20 cellular contexts compared by ENCODE assay signal in genomic region chr11:69136471-69136870, GRCh38. TPM values are rescaled to one million over a fixed set of nuclear protein-coding genes. Genes with fewer than 3 reads are reported as not detected.
A peak's percentile ranks its signal among the peaks of the same experiment; 100 is the strongest.
DNase-seq lines count a peak whose midpoint lies in the region; ATAC-seq and TF ChIP-seq lines count a peak whose summit lies in the region.
"Had no signal": no experiment of that assay in that cellular context is flagged by ENCODE, and none has a peak within 500 bp of the region (broad histone marks: within the 10 kb centered on the region; RNA-seq: fewer than 3 reads in every experiment).

No MANE protein-coding gene starts in this region.

- no peaks in the 10 kb centered on the region for H3K36me3 Mint-ChIP-seq in Calu3 (ENCODE audit: insufficient read depth, unreplicated experiment)
- H3K36me3 Mint-ChIP-seq in activated T-helper 17 cell treated with anti-CD3 and anti-CD28 coated beads, Interleukin-2, amount 50 U/mL, for 72 hours (ENCODE audit: low read depth) = no peaks in the 10 kb centered on the region

- H3K9me2 ChIP-seq in PC-3 (replicated peaks; ENCODE audit: low read length) = no peaks in the 10 kb centered on the region

- no peaks in the 10 kb centered on the region for H3K9me3 Mint-ChIP-seq in Calu3 (ENCODE audit: low read depth, unreplicated experiment)
- peaks cover 4% of the 10 kb centered on the region for H3K9me3 Mint-ChIP-seq in activated T-helper 17 cell treated with anti-CD3 and anti-CD28 coated beads, Interleukin-2, amount 50 U/mL, for 72 hours

- no peaks in the 10 kb centered on the region for H3K79me2 ChIP-seq in mammary epithelial cell (ENCODE audit: insufficient read depth, low read length)
- H3K79me2 ChIP-seq in PC-3 (ENCODE audit: low read length) = no peaks in the 10 kb centered on the region

- no peaks in the 10 kb centered on the region for H3K27me3 Mint-ChIP-seq in Calu3 (ENCODE audit: unreplicated experiment)
- H3K27me3 Mint-ChIP-seq in activated T-helper 17 cell treated with anti-CD3 and anti-CD28 coated beads, Interleukin-2, amount 50 U/mL, for 72 hours = no peaks in the 10 kb centered on the region

- no peak overlapping the region for H3K27ac ChIP-seq in neuronal stem cell (replicated peaks; ENCODE audit: low read length)
- no peak overlapping the region for H3K27ac ChIP-seq in mammary epithelial cell (ENCODE audit: insufficient read depth, low read depth, low read length)
- no peak overlapping the region for H3K27ac ChIP-seq in PC-3 (ENCODE audit: low read length)
- H3K27ac ChIP-seq: 22Rv1, C4-2B had no signal

- H3F3A ChIP-seq in PC-3 (ENCODE audit: low read length, unreplicated experiment) = no peaks in the 10 kb centered on the region

- H2BK5ac ChIP-seq in neuronal stem cell (ENCODE audit: low read length) = no peak overlapping the region

- H4K20me1 ChIP-seq in mammary epithelial cell (ENCODE audit: insufficient read depth, low read length) (no peaks in the 10 kb centered on the region), PC-3 (ENCODE audit: low read length) (no peaks in the 10 kb centered on the region)

- no peak for ATAC-seq in activated T-helper 17 cell treated with anti-CD3 and anti-CD28 coated beads, Interleukin-2, amount 50 U/mL, for 72 hours (replicated peaks)
- ATAC-seq in PC-3 = no peak

- no peaks in the 10 kb centered on the region for H3K79me1 ChIP-seq in neuronal stem cell (ENCODE audit: low read depth, low read length)

- H3K27me3 ChIP-seq in neuronal stem cell (ENCODE audit: control insufficient read depth in 3 of 3, insufficient read depth in 3 of 3, low read depth in 1 of 3, low read length in 3 of 3) = no peaks in the 10 kb centered on the region
- no peaks in the 10 kb centered on the region for H3K27me3 ChIP-seq in mammary epithelial cell (ENCODE audit: insufficient read depth, low read length)
- H3K27me3 ChIP-seq in PC-3 (ENCODE audit: low read length) = no peaks in the 10 kb centered on the region

- H3K4ac ChIP-seq in neuronal stem cell (ENCODE audit: low read length) = no peak overlapping the region

- POLR2A ChIA-PET in PC-3 (lab: Charles Lee; ENCODE audit: unreplicated experiment) = no interaction called here

- in situ Hi-C loops in mammary epithelial cell (cut with MboI; ENCODE audit: low sequenced_read_pairs in 2 of 2) = no loop called here

- H3K4me2 ChIP-seq in neuronal stem cell (ENCODE audit: insufficient read depth, low read length, poor library complexity, severe bottlenecking) (no peak overlapping the region), mammary epithelial cell (ENCODE audit: insufficient read depth, low read depth, low read length) (no peak overlapping the region), PC-3 (ENCODE audit: low read length) (no peak overlapping the region)

- H3K4me1 Mint-ChIP-seq in Calu3 (ENCODE audit: low read depth, unreplicated experiment) = peaks cover 41% of the 10 kb centered on the region
- H3K4me1 Mint-ChIP-seq in activated T-helper 17 cell treated with anti-CD3 and anti-CD28 coated beads, Interleukin-2, amount 50 U/mL, for 72 hours = peaks cover 11% of the 10 kb centered on the region

- peak overlapping the region; percentile 51 for H2BK15ac ChIP-seq in neuronal stem cell (ENCODE audit: low read length)

- H3K4me3 ChIP-seq in neuronal stem cell (ENCODE audit: low read length in 2 of 2) (no peak overlapping the region), mammary epithelial cell (replicated peaks in 1 of 3; ENCODE audit: insufficient read depth in 1 of 3, low read depth in 2 of 3, low read length in 3 of 3) (no peak overlapping the region), PC-3 (ENCODE audit: low read length) (no peak overlapping the region)

- H4K8ac ChIP-seq in neuronal stem cell (ENCODE audit: low read depth, low read length) = no peak overlapping the region

- H3K14ac ChIP-seq in neuronal stem cell (ENCODE audit: low read length) = no peak overlapping the region

- H4K91ac ChIP-seq in neuronal stem cell (ENCODE audit: low read depth, low read length, poor library complexity) = peak overlapping the region; percentile 34

- H3K4me1 ChIP-seq in neuronal stem cell (ENCODE audit: control insufficient read depth in 2 of 2, insufficient read depth in 1 of 2, low read depth in 1 of 2, low read length in 2 of 2) = peaks cover 0 to 6% of the 10 kb centered on the region in 2 donors
- peaks cover 24% of the 10 kb centered on the region for H3K4me1 ChIP-seq in mammary epithelial cell (ENCODE audit: insufficient read depth, low read length)
- peaks cover 18% of the 10 kb centered on the region for H3K4me1 ChIP-seq in PC-3 (ENCODE audit: insufficient read depth, low read length)

- no peak overlapping the region for H2BK120ac ChIP-seq in neuronal stem cell (ENCODE audit: low read depth, low read length)

- no peak overlapping the region for H3K9ac ChIP-seq in neuronal stem cell (ENCODE audit: low read depth, low read length, poor library complexity)
- H3K9ac ChIP-seq in mammary epithelial cell (ENCODE audit: insufficient read depth, low read length) = no peak overlapping the region
- H3K9ac ChIP-seq in PC-3 (ENCODE audit: low read length) = no peak overlapping the region

- peak overlapping the region; percentile 63 for H2BK12ac ChIP-seq in neuronal stem cell (ENCODE audit: low read length)

- H3K23ac ChIP-seq in neuronal stem cell (ENCODE audit: low read depth, low read length, poor library complexity) = peak overlapping the region; percentile 43

- H3K4me3 Mint-ChIP-seq in Calu3 (ENCODE audit: low read depth, unreplicated experiment) = no peak overlapping the region
- H3K4me3 Mint-ChIP-seq in activated T-helper 17 cell treated with anti-CD3 and anti-CD28 coated beads, Interleukin-2, amount 50 U/mL, for 72 hours = peak overlapping the region; percentile 21
- H3K4me3 Mint-ChIP-seq: HFFc6 had no signal

- dilution Hi-C loops in mammary epithelial cell (cut with HindIII; ENCODE audit: low sequenced_read_pairs) = loop anchor here (5.0 kb wide), 1 partner anchor 96 kb away; no protein-coding TSS in a partner anchor

- peak overlapping the region; percentile 8 for H3K27ac Mint-ChIP-seq in Calu3 (ENCODE audit: unreplicated experiment)
- H3K27ac Mint-ChIP-seq in activated T-helper 17 cell treated with anti-CD3 and anti-CD28 coated beads, Interleukin-2, amount 50 U/mL, for 72 hours = peak overlapping the region; percentile 63
- H3K27ac Mint-ChIP-seq: HFFc6 had no signal

- TF ChIP-seq CTCF in Calu3 (IDR thresholded peaks at IDR 0.05; ENCODE audit: unreplicated experiment) (no peak), mammary epithelial cell (conservative IDR thresholded peaks at IDR 0.05 in 1 of 2, IDR thresholded peaks at IDR 0.05 in 1 of 2; ENCODE audit: extremely low read depth in 1 of 2, insufficient read depth in 1 of 2, low read depth in 1 of 2, low read length in 2 of 2) (no peak), PC-3 (conservative IDR thresholded peaks at IDR 0.05; ENCODE audit: low read depth, low read length) (no peak)

- peak overlapping the region; percentile 11 for H3K18ac ChIP-seq in neuronal stem cell (ENCODE audit: low read length)

- BruUV-seq in Calu3 (replicated peaks; lab: Mats Ljungman, UMichigan) = no TSS peak
- no TSS peak for BruUV-seq in mammary epithelial cell (replicated peaks; lab: Mats Ljungman, UMichigan)
- BruUV-seq in PC-3 (replicated peaks; lab: Mats Ljungman, UMichigan) = no TSS peak

- H2AFZ ChIP-seq in neuronal stem cell (ENCODE audit: low read length) = no peak overlapping the region
- no peak overlapping the region for H2AFZ ChIP-seq in mammary epithelial cell (ENCODE audit: low read depth, low read length)
- H2AFZ ChIP-seq in PC-3 (ENCODE audit: low read length) = no peak overlapping the region

- no CpG with 5 or more reads among the region's 9 CpGs for WGBS in neuronal stem cell (ENCODE audit: extremely low coverage in 2 of 2, insufficient read length in 2 of 2, insufficient replicate concordance in 1 of 2), 2 donors
- WGBS in mammary epithelial cell (ENCODE audit: low coverage, missing lambda C conversion rate) = 97% methylated on average over 5 of the region's 9 CpGs

- intact Hi-C loops in Calu3 (cut with micrococcal nuclease; ENCODE audit: unreplicated experiment) (loop anchor here (10.0 kb wide), 1 partner anchor 78 kb away; no protein-coding TSS in a partner anchor), mammary epithelial cell (cut with micrococcal nuclease) (no loop called here), PC-3 (cut with micrococcal nuclease) (no loop called here)

- H3K36me3 ChIP-seq in neuronal stem cell (replicated peaks in 1 of 2; ENCODE audit: control insufficient read depth in 2 of 2, insufficient read depth in 2 of 2, low read length in 2 of 2) = peaks cover 0 to 2% of the 10 kb centered on the region in 2 donors
- H3K36me3 ChIP-seq in mammary epithelial cell (ENCODE audit: insufficient read depth, low read length) = no peaks in the 10 kb centered on the region
- H3K36me3 ChIP-seq in PC-3 (ENCODE audit: low read depth, low read length) = no peaks in the 10 kb centered on the region

- DNase-seq in activated CD4-positive, CD25-positive, alpha-beta regulatory T cell treated with anti-CD3 and anti-CD28 coated beads, Interleukin-2, amount 50 U/mL, for 72 hours = peak; percentile 15
- DNase-seq in activated CD4-positive, CD25-positive, alpha-beta regulatory T cell (lab: John Stamatoyannopoulos, UW) = no peak
- DNase-seq in Calu3 (no peak), neuronal stem cell (ENCODE audit: low spot score) (no peak), mammary epithelial cell (no peak), ureter (ENCODE audit: low spot score) (no peak), PC-3 (no peak)
- DNase-seq: AML-193, HFFc6, KG1, NCI-H1105 treated with DMSO at 0.1 percent for 48 hours, NCI-H1694, NCI-H2227 treated with DMSO at 0.1 percent for 48 hours, NCI-H510A treated with DMSO at 0.1 percent for 48 hours, NCI-H774 had no signal

- peaks cover 5 to 7% of the 10 kb centered on the region in 2 donors for H3K9me3 ChIP-seq in neuronal stem cell (replicated peaks in 1 of 2; ENCODE audit: control insufficient read depth in 2 of 2, insufficient read depth in 1 of 2, low read depth in 1 of 2, low read length in 2 of 2)
- H3K9me3 ChIP-seq in mammary epithelial cell (replicated peaks; ENCODE audit: insufficient read depth, low read length) = peaks cover 4% of the 10 kb centered on the region
- no peaks in the 10 kb centered on the region for H3K9me3 ChIP-seq in PC-3 (ENCODE audit: low read length)

- CTCF ChIA-PET in Calu3 (lab: Charles Lee) = interaction anchor here (0.6 to 1.1 kb wide), 2 partner anchors 35 to 1125 kb away, joined by 4 to 6 read pairs; no protein-coding TSS in a partner anchor
- CTCF ChIA-PET in mammary epithelial cell (lab: Charles Lee; ENCODE audit: low non-redundant PET) = no interaction called here
- CTCF ChIA-PET in PC-3 (lab: Charles Lee) = no interaction called here

- H2AK5ac ChIP-seq in neuronal stem cell (ENCODE audit: low read depth, low read length) = peak overlapping the region; percentile 32

RNA-seq across cellular contexts. Expression of gene SMIM38, which starts 19.3 kb away (rescaled TPM):
- 0.33 TPM in 1 of 2 replicates, not detected in the other for total RNA-seq in Calu3 (2022)
- total RNA-seq in activated T-helper 17 cell treated with anti-CD3 and anti-CD28 coated beads, Interleukin-2, amount 50 U/mL, for 72 hours = 1 to 10 TPM in 1 of 2 donors, under 1 TPM in 1; 0.26 to 4.7 TPM
- 0.26 TPM for polyA plus RNA-seq in neuronal stem cell (2013, experiment 1 of 2)
- polyA plus RNA-seq in neuronal stem cell (2013, experiment 2 of 2) = 0.36 TPM
- total RNA-seq in mammary epithelial cell = under 1 TPM in 1 of 2 donors, not detected in 1; 0.50 TPM
- not detected for polyA plus RNA-seq in mammary epithelial cell
- not detected for polyA minus RNA-seq in mammary epithelial cell
- 1.1 TPM for total RNA-seq in ureter
- total RNA-seq in PC-3 (2014; rRNA removed) = 0.04 and 0.17 TPM in 2 replicates
- total RNA-seq: H4, HFFc6, HT-29 had no signal
